12 cellular contexts compared by ENCODE assay signal in the genomic region with DNA sequence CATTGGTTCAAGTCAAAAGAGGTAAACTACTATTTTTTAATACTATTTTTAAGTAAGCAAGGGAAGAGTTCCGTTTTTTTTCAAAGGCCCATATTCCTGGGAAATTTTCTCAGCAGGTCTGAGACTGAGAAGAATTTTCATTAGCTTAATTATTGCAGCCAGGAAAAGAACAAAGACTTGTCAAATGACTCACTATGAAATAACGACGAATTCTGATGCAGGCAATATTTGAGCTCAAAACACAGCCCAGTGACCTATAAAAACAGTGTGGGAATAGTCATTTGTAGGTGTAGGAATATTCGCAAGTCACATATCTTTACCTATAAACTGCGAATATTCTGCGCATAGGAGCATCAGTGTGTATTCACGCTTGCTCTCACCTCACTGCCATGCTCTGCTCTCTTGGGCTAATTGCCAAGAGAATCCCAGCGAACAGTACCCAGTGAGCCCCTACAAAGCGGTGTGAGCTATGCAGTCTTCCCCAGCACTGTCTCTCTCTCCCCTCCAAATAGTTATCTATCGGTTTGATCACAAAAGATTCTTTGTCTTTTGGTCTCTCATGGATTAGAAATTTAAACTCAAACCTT.
DNase-seq lines count a peak whose midpoint lies in the region; ATAC-seq and TF ChIP-seq lines count a peak whose summit lies in the region.
"Had no signal": no experiment of that assay in that cellular context is flagged by ENCODE, and none has a peak within 500 bp of the region (broad histone marks: within the 10 kb centered on the region; RNA-seq: fewer than 3 reads in every experiment).

No MANE protein-coding gene starts in this region.

- H3K36me3 Mint-ChIP-seq in activated CD4-positive, alpha-beta memory T cell treated with anti-CD3 and anti-CD28 coated beads, Interleukin-2, amount 10 ng/mL, durations not matched to agents 7 days and 5 days (ENCODE audit: low read depth): peaks cover 56% of the 10 kb centered on the region
- H3K36me3 Mint-ChIP-seq in natural killer cell: no peaks in the 10 kb centered on the region

- DNase-seq in A172 (ENCODE audit: low spot score) (peak; percentile 16), GM10248 (ENCODE audit: extremely low spot score) (peak; percentile 10), natural killer cell (no peak), esophagus muscularis mucosa (ENCODE audit: extremely low spot score) (no peak)
- no peak for DNase-seq in activated CD4-positive, alpha-beta memory T cell treated with anti-CD3 and anti-CD28 coated beads, Interleukin-2, amount 10 ng/mL, durations not matched to agents 7 days and 5 days
- DNase-seq in stimulated activated CD4-positive, alpha-beta T cell treated with anti-CD3 and anti-CD28 coated beads, Interleukin-2, amount 100 ng/mL, for 48 hours: no peak
- DNase-seq: activated CD8-positive, alpha-beta memory T cell treated with anti-CD3 and anti-CD28 coated beads, Interleukin-2, amount 50 U/mL, for 48 hours; GDM1; T-helper 9 cell had no signal

- peak overlapping the region in 2 of 4 donors; percentile 20 to 30 for H3K27ac ChIP-seq in esophagus muscularis mucosa (replicated peaks in 1 of 4)

- H3K27me3 ChIP-seq in esophagus muscularis mucosa: no peaks in the 10 kb centered on the region
- H3K27me3 ChIP-seq: BLaER1 had no signal

- H3K4me3 ChIP-seq in esophagus muscularis mucosa: no peak overlapping the region
- H3K4me3 ChIP-seq: BLaER1 had no signal

- POLR2A ChIA-PET in GM10248 (lab: Yijun Ruan, JAX): interaction anchor here (0.6 to 2.3 kb wide), 3 partner anchors 72 to 76 kb away, joined by 5 to 13 read pairs (median 10); a partner anchor contains a TSS
- POLR2A ChIA-PET in activated CD4-positive, alpha-beta memory T cell treated with anti-CD3 and anti-CD28 coated beads, Interleukin-2, amount 10 ng/mL, durations not matched to agents 7 days and 5 days (lab: Charles Lee): interaction anchor here (1.1 to 2.2 kb wide), 2 partner anchors 10 to 74 kb away, joined by 5 to 13 read pairs; a partner anchor contains a TSS

- H3K4me3 Mint-ChIP-seq in activated CD4-positive, alpha-beta memory T cell treated with anti-CD3 and anti-CD28 coated beads, Interleukin-2, amount 10 ng/mL, durations not matched to agents 7 days and 5 days: no peak overlapping the region
- H3K4me3 Mint-ChIP-seq in natural killer cell: no peak overlapping the region

- no peaks in the 10 kb centered on the region for H3K9me3 ChIP-seq in esophagus muscularis mucosa
- H3K9me3 ChIP-seq: BLaER1 had no signal

- TF ChIP-seq CTCF in GM10248 (IDR thresholded peaks at IDR 0.05; ENCODE audit: control extremely low read depth, extremely low read depth, low read depth, missing control alignments) (no peak), natural killer cell (IDR thresholded peaks at IDR 0.05) (no peak), esophagus muscularis mucosa (IDR thresholded peaks at IDR 0.05) (no peak)

- TF ChIP-seq POLR2A in esophagus muscularis mucosa (IDR thresholded peaks at IDR 0.05; ENCODE audit: low read depth): no peak

- TF ChIP-seq EP300 in esophagus muscularis mucosa (IDR thresholded peaks at IDR 0.05): no peak

- no peaks in the 10 kb centered on the region for H3K9me3 Mint-ChIP-seq in activated CD4-positive, alpha-beta memory T cell treated with anti-CD3 and anti-CD28 coated beads, Interleukin-2, amount 10 ng/mL, durations not matched to agents 7 days and 5 days
- no peaks in the 10 kb centered on the region for H3K9me3 Mint-ChIP-seq in natural killer cell

- ATAC-seq in natural killer cell (no peak), HG03175 (IDR thresholded peaks at IDR 0.05; ENCODE audit: unreplicated experiment) (no peak), HG03196 (IDR thresholded peaks at IDR 0.05; ENCODE audit: unreplicated experiment) (no peak)

- peaks cover 0 to 13% (median 4%) of the 10 kb centered on the region in 4 donors for H3K4me1 ChIP-seq in esophagus muscularis mucosa

- no peaks in the 10 kb centered on the region for H3K36me3 ChIP-seq in esophagus muscularis mucosa

- CTCF ChIA-PET in GM10248 (lab: Yijun Ruan, JAX): interaction anchor here (0.8 to 3.0 kb wide), 7 partner anchors 9 to 75 kb away, joined by 3 to 28 read pairs (median 5); no protein-coding TSS in a partner anchor
- CTCF ChIA-PET in activated CD4-positive, alpha-beta memory T cell treated with anti-CD3 and anti-CD28 coated beads, Interleukin-2, amount 10 ng/mL, durations not matched to agents 7 days and 5 days (lab: Charles Lee): interaction anchor here (1.1 kb wide), 1 partner anchor 11 kb away, joined by 4 read pairs; no protein-coding TSS in a partner anchor

- peaks cover 44% of the 10 kb centered on the region for H3K4me1 Mint-ChIP-seq in activated CD4-positive, alpha-beta memory T cell treated with anti-CD3 and anti-CD28 coated beads, Interleukin-2, amount 10 ng/mL, durations not matched to agents 7 days and 5 days
- peaks cover 40 to 46% of the 10 kb centered on the region in 2 donors for H3K4me1 Mint-ChIP-seq in natural killer cell

- H3K27me3 Mint-ChIP-seq in activated CD4-positive, alpha-beta memory T cell treated with anti-CD3 and anti-CD28 coated beads, Interleukin-2, amount 10 ng/mL, durations not matched to agents 7 days and 5 days: no peaks in the 10 kb centered on the region
- H3K27me3 Mint-ChIP-seq in natural killer cell (ENCODE audit: low read depth in 2 of 2): no peaks in the 10 kb centered on the region

- 80% methylated on average over 10 of the region's 10 CpGs for WGBS in esophagus muscularis mucosa

- intact Hi-C loops in natural killer cell (cut with micrococcal nuclease): no loop called here
- intact Hi-C loops in esophagus muscularis mucosa (cut with DNase I): no loop called here

- peak overlapping the region; percentile 41 for H3K27ac Mint-ChIP-seq in activated CD4-positive, alpha-beta memory T cell treated with anti-CD3 and anti-CD28 coated beads, Interleukin-2, amount 10 ng/mL, durations not matched to agents 7 days and 5 days
- H3K27ac Mint-ChIP-seq in natural killer cell: peak overlapping the region; percentile 67 to 79

Comparison
In these comparisons a context has a peak if more than half of its experiments do, and no peak if none do; other contexts are left out.
1. DNase-seq: peak in A172 (single experiment) and GM10248 (single experiment); none in activated CD4-positive, alpha-beta memory T cell treated with anti-CD3 and anti-CD28 coated beads, Interleukin-2, amount 10 ng/mL, durations not matched to agents 7 days and 5 days (single experiment), natural killer cell (single experiment), stimulated activated CD4-positive, alpha-beta T cell treated with anti-CD3 and anti-CD28 coated beads, Interleukin-2, amount 100 ng/mL, for 48 hours (0 of 2) and esophagus muscularis mucosa (single experiment).